Comparison of ENCODE assay signal across 12 cellular contexts in genomic region chr17:17689312-17689711, GRCh38.
"Had no signal": no experiment of that assay in that cellular context is flagged by ENCODE, and none has a peak within 500 bp of the region (broad histone marks: within the 10 kb centered on the region; RNA-seq: fewer than 3 reads in every experiment).

No MANE protein-coding gene starts in this region.

- H3K27ac ChIP-seq: vagina had no signal

- H3K36me3 ChIP-seq: esophagus squamous epithelium, thyroid gland, vagina had no signal

- H3K9me3 Mint-ChIP-seq: activated naive CD4-positive, alpha-beta T cell treated with anti-CD3 and anti-CD28 coated beads, Interleukin-2, amount 50 U/mL, for 24 hours; activated T-cell treated with anti-CD3 and anti-CD28 coated beads, Interleukin-2, amount 50 U/mL, for 24 hours; stimulated activated effector memory CD8-positive, alpha-beta T cell treated with anti-CD3 and anti-CD28 coated beads, Interleukin-12 subunit alpha, Interleukin-12 subunit beta, amount 100 ng/mL, for 72 hours had no signal

- DNase-seq: activated CD4-positive, alpha-beta T cell treated with anti-CD3 and anti-CD28 coated beads, Interleukin-2, amount 50 U/mL, for 4 hours; activated CD8-positive, alpha-beta memory T cell treated with anti-CD3 and anti-CD28 coated beads, Interleukin-2, amount 10 ng/mL, durations not matched to agents 7 days and 5 days; activated T-cell treated with anti-CD3 and anti-CD28 coated beads, Interleukin-2, amount 50 U/mL, for 24 hours; amniotic stem cell; caudate nucleus; esophagus squamous epithelium; mesendoderm; T-helper 9 cell; thyroid gland had no signal

- H3K27me3 Mint-ChIP-seq: activated CD8-positive, alpha-beta memory T cell treated with anti-CD3 and anti-CD28 coated beads, Interleukin-2, amount 10 ng/mL, durations not matched to agents 7 days and 5 days; activated naive CD4-positive, alpha-beta T cell treated with anti-CD3 and anti-CD28 coated beads, Interleukin-2, amount 50 U/mL, for 24 hours; activated T-cell treated with anti-CD3 and anti-CD28 coated beads, Interleukin-2, amount 50 U/mL, for 24 hours had no signal

- H3K4me3 Mint-ChIP-seq: activated CD8-positive, alpha-beta memory T cell treated with anti-CD3 and anti-CD28 coated beads, Interleukin-2, amount 10 ng/mL, durations not matched to agents 7 days and 5 days; activated naive CD4-positive, alpha-beta T cell treated with anti-CD3 and anti-CD28 coated beads, Interleukin-2, amount 50 U/mL, for 24 hours; activated T-cell treated with anti-CD3 and anti-CD28 coated beads, Interleukin-2, amount 50 U/mL, for 24 hours; stimulated activated effector memory CD8-positive, alpha-beta T cell treated with anti-CD3 and anti-CD28 coated beads, Interleukin-12 subunit alpha, Interleukin-12 subunit beta, amount 100 ng/mL, for 72 hours had no signal

- H3K27ac Mint-ChIP-seq: activated CD8-positive, alpha-beta memory T cell treated with anti-CD3 and anti-CD28 coated beads, Interleukin-2, amount 10 ng/mL, durations not matched to agents 7 days and 5 days; activated naive CD4-positive, alpha-beta T cell treated with anti-CD3 and anti-CD28 coated beads, Interleukin-2, amount 50 U/mL, for 24 hours; activated T-cell treated with anti-CD3 and anti-CD28 coated beads, Interleukin-2, amount 50 U/mL, for 24 hours had no signal

- H3K27me3 ChIP-seq: esophagus squamous epithelium, thyroid gland, vagina had no signal

- H3K4me3 ChIP-seq: esophagus squamous epithelium, thyroid gland, vagina had no signal

- H3K9me3 ChIP-seq: esophagus squamous epithelium, thyroid gland, vagina had no signal

- H3K36me3 Mint-ChIP-seq: activated CD8-positive, alpha-beta memory T cell treated with anti-CD3 and anti-CD28 coated beads, Interleukin-2, amount 10 ng/mL, durations not matched to agents 7 days and 5 days; activated naive CD4-positive, alpha-beta T cell treated with anti-CD3 and anti-CD28 coated beads, Interleukin-2, amount 50 U/mL, for 24 hours had no signal
